In genomic region chr7:76996932-76997331, GRCh38 we compare ENCODE assay signal across 15 cellular contexts. TPM values are rescaled to one million over a fixed set of nuclear protein-coding genes. Genes with fewer than 3 reads are reported as not detected.
"Had no signal": no experiment of that assay in that cellular context is flagged by ENCODE, and none has a peak within 500 bp of the region (broad histone marks: within the 10 kb centered on the region; RNA-seq: fewer than 3 reads in every experiment).

No MANE protein-coding gene starts in this region.

RNA-seq across cellular contexts. Expression of gene SPDYE17, which starts 35.2 kb away (rescaled TPM):
- total RNA-seq: activated T-cell treated with anti-CD3 and anti-CD28 coated beads, Interleukin-2, amount 50 U/mL, for 72 hours; colonic mucosa; dorsolateral prefrontal cortex; esophagus muscularis mucosa; gastrocnemius medialis; left colon; lower leg skin; mucosa of gallbladder; osteocyte; prostate gland; right atrium auricular region; SK-MEL-5; T-helper 1 cell treated with Interleukin-12 subunit alpha and Interleukin-12 subunit beta and Interleukin-4 antibody, amounts not matched to agents 30 ng/mL and 1 ng/mL, for 36 hours; temporal lobe; WTC11 had no signal
